1 cellular context compared by ENCODE assay signal in the genomic region with DNA sequence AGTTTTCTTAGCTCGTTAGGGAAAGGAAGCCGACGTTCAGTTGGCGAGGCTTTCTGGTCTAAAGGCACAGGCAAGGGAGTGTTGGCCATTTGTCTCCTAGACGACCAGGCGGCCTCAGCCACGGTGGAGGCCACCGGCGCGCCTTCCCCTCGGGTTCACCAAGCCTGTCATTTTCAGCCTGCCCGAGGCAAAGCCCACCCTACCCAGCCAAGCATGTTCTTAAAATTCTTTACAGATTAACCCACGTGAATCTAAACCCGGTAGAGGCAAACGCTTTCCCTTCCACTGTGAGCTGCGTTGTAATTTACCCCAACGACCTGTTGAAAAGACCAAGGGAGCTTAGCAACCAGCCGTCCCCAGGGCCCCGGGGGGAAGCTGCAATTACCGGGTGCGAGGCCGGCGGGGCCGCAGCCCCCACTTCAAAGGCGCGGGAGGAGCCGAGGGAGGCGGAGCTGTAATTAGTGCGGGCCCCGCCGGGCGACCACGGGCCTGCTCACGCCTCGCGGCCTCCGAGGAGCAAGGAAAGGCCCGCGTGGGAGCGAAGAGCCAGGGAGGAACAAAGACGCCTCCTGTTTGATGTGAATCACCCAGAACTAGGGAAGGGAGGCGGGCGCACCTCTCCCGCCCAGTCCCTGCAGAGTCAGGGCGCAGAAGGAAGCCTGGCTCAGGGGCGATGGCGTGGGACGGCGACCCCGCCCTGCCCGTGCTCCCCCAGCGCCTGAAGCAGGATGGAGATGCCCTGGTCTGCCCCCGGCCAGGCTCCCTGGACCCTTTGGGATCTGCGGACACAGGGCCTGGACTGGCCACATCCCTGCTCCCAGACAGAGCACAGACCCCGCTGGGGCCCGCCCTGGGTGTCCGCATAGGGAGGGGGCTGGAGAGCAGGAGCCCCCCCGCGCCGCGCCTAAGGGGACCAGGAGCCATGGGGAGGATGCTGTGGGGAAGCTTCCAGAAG.
TF ChIP-seq lines count a peak whose summit lies in the region.

No MANE protein-coding gene starts in this region.

TF ChIP-seq in endothelial cell of umbilical vein, 7 proteins besides CTCF, POLR2A, EP300 and RAD21:
- TF ChIP-seq, protein P1, sequence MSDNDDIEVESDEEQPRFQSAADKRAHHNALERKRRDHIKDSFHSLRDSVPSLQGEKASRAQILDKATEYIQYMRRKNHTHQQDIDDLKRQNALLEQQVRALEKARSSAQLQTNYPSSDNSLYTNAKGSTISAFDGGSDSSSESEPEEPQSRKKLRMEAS (IDR thresholded peaks at IDR 0.05; ENCODE audit: insufficient read depth, insufficient read length), result no peak
- peak; percentile 74 for TF ChIP-seq EZH2 (IDR thresholded peaks at IDR 0.05; ENCODE audit: borderline replicate concordance, low read depth, low read length, severe bottlenecking)
